ENCODE assay signal across 21 cellular contexts in genomic region chr20:51739722-51740249, GRCh38. TPM values are rescaled to one million over a fixed set of nuclear protein-coding genes. Genes with fewer than 3 reads are reported as not detected.
DNase-seq lines count a peak whose midpoint lies in the region; ATAC-seq and TF ChIP-seq lines count a peak whose summit lies in the region.
"Had no signal": no experiment of that assay in that cellular context is flagged by ENCODE, and none has a peak within 500 bp of the region (broad histone marks: within the 10 kb centered on the region; RNA-seq: fewer than 3 reads in every experiment).

No MANE protein-coding gene starts in this region.

- no peak overlapping the region for H2AK5ac ChIP-seq in mesenchymal stem cell (ENCODE audit: low read length, severe bottlenecking)

- H3K9ac ChIP-seq in PC-3 (ENCODE audit: low read length) (no peak overlapping the region; the same call in 1 of the 2 replicates), mesenchymal stem cell (ENCODE audit: low read length) (no peak overlapping the region)

- H3K36me3 ChIP-seq in PC-3 (ENCODE audit: low read depth, low read length) (no peaks in the 10 kb centered on the region), mesenchymal stem cell (ENCODE audit: control insufficient read depth in 1 of 2, insufficient read depth in 2 of 2, low read depth in 1 of 2, low read length in 2 of 2) (no peaks in the 10 kb centered on the region)

- DNase-seq in Calu3 (no peak), PC-3 (no peak), mesenchymal stem cell (no peak), osteocyte (ENCODE audit: extremely low spot score, unreplicated experiment) (no peak), NCI-H748 (lab: John Stamatoyannopoulos, UW; ENCODE audit: unreplicated experiment) (no peak), GF-D8 (lab: John Stamatoyannopoulos, UW) (no peak), DMS53 treated with DMSO at 0.1 percent for 48 hours (lab: John Stamatoyannopoulos, UW; ENCODE audit: unreplicated experiment) (no peak)
- DNase-seq in activated naive CD4-positive, alpha-beta T cell treated with anti-CD3 and anti-CD28 coated beads, Interleukin-2, amount 10 ng/mL, durations not matched to agents 7 days and 5 days, result no peak
- DNase-seq: DMS 273 treated with DMSO at 0.1 percent for 48 hours, DND-41, GOT3, MV-4-11, NCI-H1105 treated with DMSO at 0.1 percent for 48 hours, NCI-H2029 treated with DMSO at 0.1 percent for 48 hours, NCI-H345, NCI-H524 treated with DMSO at 0.1 percent for 48 hours, OCI-M1, SHP77 had no signal

- WGBS in mesenchymal stem cell, result 86% methylated on average over 3 of the region's 4 CpGs

- H3K4ac ChIP-seq in mesenchymal stem cell (ENCODE audit: low read depth in 1 of 2, low read length in 2 of 2), result no peak overlapping the region

- H2BK12ac ChIP-seq in mesenchymal stem cell (ENCODE audit: low read length in 2 of 2), result no peak overlapping the region

- peaks cover 37% of the 10 kb centered on the region for H3K79me2 ChIP-seq in PC-3 (ENCODE audit: low read length)

- H3K9me3 ChIP-seq in PC-3 (ENCODE audit: low read length), result no peaks in the 10 kb centered on the region
- H3K9me3 ChIP-seq in mesenchymal stem cell (ENCODE audit: control insufficient read depth, low read length), result no peaks in the 10 kb centered on the region
- H3K9me3 ChIP-seq: A549 had no signal

- H3K9me2 ChIP-seq in PC-3 (replicated peaks; ENCODE audit: low read length), result no peaks in the 10 kb centered on the region

- H3K14ac ChIP-seq in mesenchymal stem cell (ENCODE audit: low read length in 2 of 2), result no peak overlapping the region

- H4K8ac ChIP-seq in mesenchymal stem cell (ENCODE audit: low read length), result no peak overlapping the region

- H3K79me1 ChIP-seq in mesenchymal stem cell (replicated peaks; ENCODE audit: low read length, poor library complexity, severe bottlenecking), result peaks cover 24% of the 10 kb centered on the region

- H2AFZ ChIP-seq in PC-3 (ENCODE audit: low read length) (no peak overlapping the region), mesenchymal stem cell (ENCODE audit: low read depth, low read length) (no peak overlapping the region)

- H2BK120ac ChIP-seq in mesenchymal stem cell (ENCODE audit: low read depth, low read length), result no peak overlapping the region

- no peak for ATAC-seq in PC-3
- ATAC-seq: A549 had no signal

- intact Hi-C loops in Calu3 (cut with micrococcal nuclease; ENCODE audit: unreplicated experiment), result no loop called here
- intact Hi-C loops in PC-3 (cut with micrococcal nuclease), result loop anchor here (10.0 kb wide), 1 partner anchor 755 kb away; no protein-coding TSS in a partner anchor

- H4K91ac ChIP-seq in mesenchymal stem cell (ENCODE audit: low read length), result no peak overlapping the region

- H3F3A ChIP-seq in PC-3 (ENCODE audit: low read length, unreplicated experiment), result peaks cover 11% of the 10 kb centered on the region

- no peak overlapping the region for H3K4me3 Mint-ChIP-seq in Calu3 (ENCODE audit: low read depth, unreplicated experiment)
- no peak overlapping the region for H3K4me3 Mint-ChIP-seq in osteocyte (ENCODE audit: unreplicated experiment)
- no peak overlapping the region for H3K4me3 Mint-ChIP-seq in activated naive CD4-positive, alpha-beta T cell treated with anti-CD3 and anti-CD28 coated beads, Interleukin-2, amount 10 ng/mL, durations not matched to agents 7 days and 5 days
- H3K4me3 Mint-ChIP-seq: B cell, IgD-negative memory B cell had no signal

- no peak overlapping the region for H3K18ac ChIP-seq in mesenchymal stem cell (ENCODE audit: low read depth in 1 of 2, low read length in 2 of 2)

- H3K23ac ChIP-seq in mesenchymal stem cell (ENCODE audit: low read length in 2 of 2), result no peak overlapping the region

- H3K27ac Mint-ChIP-seq in Calu3 (ENCODE audit: unreplicated experiment) (peak overlapping the region; percentile 90), osteocyte (ENCODE audit: unreplicated experiment) (peak overlapping the region; percentile 6)
- H3K27ac Mint-ChIP-seq in activated naive CD4-positive, alpha-beta T cell treated with anti-CD3 and anti-CD28 coated beads, Interleukin-2, amount 10 ng/mL, durations not matched to agents 7 days and 5 days, result no peak overlapping the region
- H3K27ac Mint-ChIP-seq: B cell, IgD-negative memory B cell had no signal

- H3K4me1 Mint-ChIP-seq in Calu3 (ENCODE audit: low read depth, unreplicated experiment) (peaks cover 75% of the 10 kb centered on the region), osteocyte (ENCODE audit: unreplicated experiment) (peaks cover 47% of the 10 kb centered on the region)
- H3K4me1 Mint-ChIP-seq in activated naive CD4-positive, alpha-beta T cell treated with anti-CD3 and anti-CD28 coated beads, Interleukin-2, amount 10 ng/mL, durations not matched to agents 7 days and 5 days, result no peaks in the 10 kb centered on the region
- H3K4me1 Mint-ChIP-seq: B cell, IgD-negative memory B cell had no signal

- H2BK15ac ChIP-seq in mesenchymal stem cell (ENCODE audit: low read depth, poor library complexity, severe bottlenecking), result peak overlapping the region; percentile 33

- H3K4me1 ChIP-seq in PC-3 (ENCODE audit: insufficient read depth, low read length) (peaks cover 55% of the 10 kb centered on the region), mesenchymal stem cell (ENCODE audit: control insufficient read depth, insufficient read depth, low read depth, low read length) (peaks cover 11% of the 10 kb centered on the region)

- H3K27me3 ChIP-seq in PC-3 (ENCODE audit: low read length) (no peaks in the 10 kb centered on the region), mesenchymal stem cell (ENCODE audit: control insufficient read depth in 1 of 2, insufficient read depth in 1 of 2, low read length in 2 of 2) (no peaks in the 10 kb centered on the region)

- H3K27ac ChIP-seq in PC-3 (ENCODE audit: low read length), result peak overlapping the region; percentile 41
- H3K27ac ChIP-seq in mesenchymal stem cell (ENCODE audit: low read length, poor library complexity, severe bottlenecking), result no peak overlapping the region

- H3K36me3 Mint-ChIP-seq in Calu3 (ENCODE audit: insufficient read depth, unreplicated experiment) (peaks cover 42% of the 10 kb centered on the region), osteocyte (ENCODE audit: unreplicated experiment) (no peaks in the 10 kb centered on the region)
- H3K36me3 Mint-ChIP-seq in activated naive CD4-positive, alpha-beta T cell treated with anti-CD3 and anti-CD28 coated beads, Interleukin-2, amount 10 ng/mL, durations not matched to agents 7 days and 5 days, result no peaks in the 10 kb centered on the region

- H3K9me3 Mint-ChIP-seq in Calu3 (ENCODE audit: low read depth, unreplicated experiment) (peaks cover 2% of the 10 kb centered on the region), osteocyte (ENCODE audit: unreplicated experiment) (no peaks in the 10 kb centered on the region)
- H3K9me3 Mint-ChIP-seq in activated naive CD4-positive, alpha-beta T cell treated with anti-CD3 and anti-CD28 coated beads, Interleukin-2, amount 10 ng/mL, durations not matched to agents 7 days and 5 days, result no peaks in the 10 kb centered on the region
- H3K9me3 Mint-ChIP-seq: IgD-negative memory B cell had no signal

- H2BK5ac ChIP-seq in mesenchymal stem cell (ENCODE audit: low read depth, low read length, poor library complexity, severe bottlenecking), result no peak overlapping the region

- BruUV-seq in Calu3 (replicated peaks; lab: Mats Ljungman, UMichigan) (no TSS peak), PC-3 (replicated peaks; lab: Mats Ljungman, UMichigan) (no TSS peak)

- CTCF ChIA-PET in Calu3 (lab: Charles Lee) (interaction anchor here (0.6 to 2.6 kb wide), 2 partner anchors 10 to 23 kb away, joined by 4 to 9 read pairs; no protein-coding TSS in a partner anchor), PC-3 (lab: Charles Lee) (no interaction called here)
- CTCF ChIA-PET in activated naive CD4-positive, alpha-beta T cell treated with anti-CD3 and anti-CD28 coated beads, Interleukin-2, amount 10 ng/mL, durations not matched to agents 7 days and 5 days (lab: Charles Lee), result no interaction called here

- H3K4me3 ChIP-seq in PC-3 (ENCODE audit: low read length), result no peak overlapping the region
- no peak overlapping the region for H3K4me3 ChIP-seq in mesenchymal stem cell (ENCODE audit: insufficient read depth in 1 of 2, low read depth in 1 of 2, low read length in 2 of 2)
- H3K4me3 ChIP-seq: A549 had no signal

- H3K4me2 ChIP-seq in PC-3 (ENCODE audit: low read length), result no peak overlapping the region
- H3K4me2 ChIP-seq in mesenchymal stem cell (ENCODE audit: low read length, poor library complexity, severe bottlenecking), result no peak overlapping the region
- H3K4me2 ChIP-seq: A549 had no signal

- TF ChIP-seq CTCF in Calu3 (IDR thresholded peaks at IDR 0.05; ENCODE audit: unreplicated experiment) (no peak), PC-3 (conservative IDR thresholded peaks at IDR 0.05; ENCODE audit: low read depth, low read length) (no peak), osteocyte (IDR thresholded peaks at IDR 0.05) (no peak)

- POLR2A ChIA-PET in PC-3 (lab: Charles Lee; ENCODE audit: unreplicated experiment), result interaction anchor here (0.6 kb wide), 1 partner anchor 12 kb away, joined by 3 read pairs; no protein-coding TSS in a partner anchor

- H3K27me3 Mint-ChIP-seq in Calu3 (ENCODE audit: unreplicated experiment) (no peaks in the 10 kb centered on the region), osteocyte (ENCODE audit: unreplicated experiment) (no peaks in the 10 kb centered on the region)
- peaks cover 5% of the 10 kb centered on the region for H3K27me3 Mint-ChIP-seq in activated naive CD4-positive, alpha-beta T cell treated with anti-CD3 and anti-CD28 coated beads, Interleukin-2, amount 10 ng/mL, durations not matched to agents 7 days and 5 days

- H4K20me1 ChIP-seq in PC-3 (ENCODE audit: low read length), result no peaks in the 10 kb centered on the region

RNA-seq across cellular contexts. Expression of gene ATP9A, which starts 28.4 kb away (rescaled TPM):
- 90.3 and 98.5 TPM in 2 replicates for total RNA-seq in Calu3 (2022)
- 31.3 and 34.6 TPM in 2 replicates for total RNA-seq in PC-3 (2014; rRNA removed)
- polyA plus RNA-seq in mesenchymal stem cell (2013, experiment 1 of 2), result 17.9 TPM
- 17.4 TPM for polyA plus RNA-seq in mesenchymal stem cell (2013, experiment 2 of 2)
- 58.4 and 65.3 TPM in 2 replicates for total RNA-seq in osteocyte
